30 cellular contexts compared by ENCODE assay signal in genomic region chr17:82831041-82831817, GRCh38. TPM values are rescaled to one million over a fixed set of nuclear protein-coding genes. Genes with fewer than 3 reads are reported as not detected.
DNase-seq lines count a peak whose midpoint lies in the region; ATAC-seq, FAIRE-seq and TF ChIP-seq lines count a peak whose summit lies in the region.
"Had no signal": no experiment of that assay in that cellular context is flagged by ENCODE, and none has a peak within 500 bp of the region (broad histone marks: within the 10 kb centered on the region; RNA-seq: fewer than 3 reads in every experiment).

No MANE protein-coding gene starts in this region.

- H3K27ac Mint-ChIP-seq in activated naive CD4-positive, alpha-beta T cell treated with anti-CD3 and anti-CD28 coated beads, Interleukin-2, amount 10 ng/mL, durations not matched to agents 7 days and 5 days, result peak overlapping the region; percentile 24
- H3K27ac Mint-ChIP-seq: activated B cell treated with CpG ODN at 0.5 μM for 24 hours; activated CD8-positive, alpha-beta T cell treated with anti-CD3 and anti-CD28 coated beads for 36 hours; stimulated activated naive CD8-positive, alpha-beta T cell treated with anti-CD3 and anti-CD28 coated beads, Interleukin-15, Interleukin-2, amounts not matched to agents 100 ng/mL and 50 ng/mL, for 24 hours had no signal

- no peak for DNase-seq in activated naive CD4-positive, alpha-beta T cell treated with anti-CD3 and anti-CD28 coated beads, Interleukin-2, amount 10 ng/mL, durations not matched to agents 7 days and 5 days
- no peak for DNase-seq in activated naive CD4-positive, alpha-beta T cell (lab: John Stamatoyannopoulos, UW)
- DNase-seq in NCI-H510A (lab: John Stamatoyannopoulos, UW) (peak; percentile 49), foreskin keratinocyte (no peak), GM19239 (ENCODE audit: insufficient read length, low spot score) (no peak), nucleus accumbens (lab: John Stamatoyannopoulos, UW) (no peak)
- DNase-seq: activated B cell treated with CpG ODN at 0.5 μM for 24 hours; activated CD8-positive, alpha-beta T cell treated with anti-CD3 and anti-CD28 coated beads for 36 hours; activated gamma-delta T cell; activated T-cell treated with anti-CD3 and anti-CD28 coated beads for 4 hours; AML-193; GOT3; hippocampal formation; NCI-H1436; NCI-H2171 treated with DMSO at 0.1 percent for 48 hours; spleen; stimulated activated CD4-positive, alpha-beta T cell treated with anti-CD3 and anti-CD28 coated beads, Interleukin-4, amount 100 ng/mL, for 1 hour; T-helper 9 cell; trophoblast cell had no signal

- peaks cover 31% of the 10 kb centered on the region for H3K36me3 Mint-ChIP-seq in activated naive CD4-positive, alpha-beta T cell treated with anti-CD3 and anti-CD28 coated beads, Interleukin-2, amount 10 ng/mL, durations not matched to agents 7 days and 5 days

- H3K9me3 Mint-ChIP-seq in activated naive CD4-positive, alpha-beta T cell treated with anti-CD3 and anti-CD28 coated beads, Interleukin-2, amount 10 ng/mL, durations not matched to agents 7 days and 5 days, result peaks cover 10% of the 10 kb centered on the region
- H3K9me3 Mint-ChIP-seq: activated B cell treated with CpG ODN at 0.5 μM for 24 hours; stimulated activated naive CD8-positive, alpha-beta T cell treated with anti-CD3 and anti-CD28 coated beads, Interleukin-15, Interleukin-2, amounts not matched to agents 100 ng/mL and 50 ng/mL, for 24 hours had no signal

- H3K4me1 Mint-ChIP-seq in activated naive CD4-positive, alpha-beta T cell treated with anti-CD3 and anti-CD28 coated beads, Interleukin-2, amount 10 ng/mL, durations not matched to agents 7 days and 5 days, result peaks cover 5% of the 10 kb centered on the region
- H3K4me1 Mint-ChIP-seq: activated B cell treated with CpG ODN at 0.5 μM for 24 hours, IgD-negative memory B cell had no signal

- H3K4me3 Mint-ChIP-seq in activated naive CD4-positive, alpha-beta T cell treated with anti-CD3 and anti-CD28 coated beads, Interleukin-2, amount 10 ng/mL, durations not matched to agents 7 days and 5 days, result no peak overlapping the region
- H3K4me3 Mint-ChIP-seq: activated B cell treated with CpG ODN at 0.5 μM for 24 hours; activated CD8-positive, alpha-beta T cell treated with anti-CD3 and anti-CD28 coated beads for 36 hours; IgD-negative memory B cell; stimulated activated naive CD8-positive, alpha-beta T cell treated with anti-CD3 and anti-CD28 coated beads, Interleukin-15, Interleukin-2, amounts not matched to agents 100 ng/mL and 50 ng/mL, for 24 hours had no signal

- H3K4me3 ChIP-seq in skeletal muscle tissue (ENCODE audit: low read length in 3 of 3), result peak overlapping the region in 2 of 3 donors; percentile 24 to 54
- H3K4me3 ChIP-seq: spleen had no signal

- TF ChIP-seq CTCF in foreskin keratinocyte (conservative IDR thresholded peaks at IDR 0.05), result peak; percentile 8

- H3K36me3 ChIP-seq in skeletal muscle tissue (ENCODE audit: control insufficient read depth in 3 of 3, insufficient read depth in 3 of 3, low read length in 3 of 3), result peaks cover 13 to 19% (median 18%) of the 10 kb centered on the region in 3 donors
- H3K36me3 ChIP-seq: breast epithelium had no signal

- no peaks in the 10 kb centered on the region for H3K9me3 ChIP-seq in skeletal muscle tissue (ENCODE audit: control insufficient read depth in 3 of 3, low read length in 3 of 3)
- H3K9me3 ChIP-seq: breast epithelium, spleen had no signal

- no peaks in the 10 kb centered on the region for H3K27me3 Mint-ChIP-seq in activated naive CD4-positive, alpha-beta T cell treated with anti-CD3 and anti-CD28 coated beads, Interleukin-2, amount 10 ng/mL, durations not matched to agents 7 days and 5 days
- H3K27me3 Mint-ChIP-seq: activated B cell treated with CpG ODN at 0.5 μM for 24 hours; activated CD8-positive, alpha-beta T cell treated with anti-CD3 and anti-CD28 coated beads for 36 hours; IgD-negative memory B cell; stimulated activated naive CD8-positive, alpha-beta T cell treated with anti-CD3 and anti-CD28 coated beads, Interleukin-15, Interleukin-2, amounts not matched to agents 100 ng/mL and 50 ng/mL, for 24 hours had no signal

- no peaks in the 10 kb centered on the region for H3K27me3 ChIP-seq in foreskin keratinocyte
- H3K27me3 ChIP-seq in skeletal muscle tissue (ENCODE audit: control insufficient read depth in 3 of 3, insufficient read depth in 3 of 3, low read length in 3 of 3), result no peaks in the 10 kb centered on the region
- H3K27me3 ChIP-seq: breast epithelium, spleen had no signal

- CTCF ChIA-PET in activated naive CD4-positive, alpha-beta T cell treated with anti-CD3 and anti-CD28 coated beads, Interleukin-2, amount 10 ng/mL, durations not matched to agents 7 days and 5 days (lab: Charles Lee), result no interaction called here

- H3K4me1 ChIP-seq in foreskin keratinocyte, result peaks cover 10% of the 10 kb centered on the region
- peaks cover 0 to 13% (median 9%) of the 10 kb centered on the region in 3 donors for H3K4me1 ChIP-seq in skeletal muscle tissue (ENCODE audit: control insufficient read depth in 3 of 3, insufficient read depth in 3 of 3, low read length in 3 of 3)

- H3K27ac ChIP-seq in foreskin keratinocyte (peak overlapping the region; percentile 50), skeletal muscle tissue (ENCODE audit: low read depth, low read length) (no peak overlapping the region)
- H3K27ac ChIP-seq: HL-60, spleen had no signal

- no peak for ATAC-seq in foreskin keratinocyte
- no peak for ATAC-seq in HG02852 (IDR thresholded peaks at IDR 0.05; ENCODE audit: unreplicated experiment)
- ATAC-seq: activated CD8-positive, alpha-beta T cell treated with anti-CD3 and anti-CD28 coated beads for 36 hours had no signal

- FAIRE-seq in GM19239 (lab: Jason Lieb, UNC), result no peak
- FAIRE-seq: endothelial cell of umbilical vein had no signal

- no peak overlapping the region for H3K9ac ChIP-seq in skeletal muscle tissue (ENCODE audit: low read depth in 1 of 3, low read length in 3 of 3)

RNA-seq across cellular contexts. Expression of gene ZNF750, which starts 8.6 kb away (rescaled TPM):
- total RNA-seq in foreskin keratinocyte, result 0.18 and 0.27 TPM in 2 replicates
- polyA plus RNA-seq in foreskin keratinocyte, result 0.12 TPM in 2 replicates
- total RNA-seq in skeletal muscle tissue, result not detected
- total RNA-seq: A172; activated B cell treated with CpG ODN at 0.5 μM for 24 hours; activated CD8-positive, alpha-beta T cell treated with anti-CD3 and anti-CD28 coated beads for 36 hours; Daoy; M059J; renal cortical epithelial cell had no signal
- polyA plus RNA-seq: IgD-negative memory B cell had no signal
